Comparison of ENCODE assay signal across 10 cellular contexts in the genomic region with DNA sequence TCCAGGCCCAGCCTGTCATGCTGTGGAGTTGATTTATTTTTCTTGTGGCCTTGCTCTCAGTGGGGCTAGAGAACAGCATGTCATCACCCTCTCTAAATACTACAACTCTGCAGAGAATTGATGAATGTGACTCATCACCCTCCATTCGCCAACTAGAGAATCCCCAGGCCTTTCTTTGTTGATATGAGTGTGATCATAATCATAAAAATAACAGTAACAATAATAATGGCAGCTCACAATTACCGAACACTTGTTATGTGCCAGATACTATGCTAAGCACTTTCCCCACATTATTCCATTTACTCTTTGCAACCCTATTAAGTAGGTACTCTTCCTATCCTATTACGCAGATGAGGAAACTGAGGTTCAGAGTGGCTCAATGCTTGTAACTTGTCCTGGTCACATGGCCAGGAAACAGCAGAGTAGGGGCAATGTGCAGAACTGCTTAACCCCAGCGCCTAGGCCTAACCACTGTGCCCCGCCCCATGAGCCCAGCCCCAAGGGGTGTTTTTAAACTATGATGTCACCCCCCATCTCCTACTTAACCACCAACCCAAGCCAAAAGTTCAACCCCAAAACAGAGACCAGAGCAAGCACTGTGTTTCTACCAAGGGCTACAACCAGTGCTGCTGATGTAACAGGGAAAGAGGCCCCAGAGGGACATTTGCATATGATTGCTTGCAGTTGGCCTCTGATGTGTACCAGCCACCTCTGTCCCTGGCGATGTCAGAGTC.
DNase-seq lines count a peak whose midpoint lies in the region; ATAC-seq and TF ChIP-seq lines count a peak whose summit lies in the region.
"Had no signal": no experiment of that assay in that cellular context is flagged by ENCODE, and none has a peak within 500 bp of the region (broad histone marks: within the 10 kb centered on the region; RNA-seq: fewer than 3 reads in every experiment).

No MANE protein-coding gene starts in this region.

- H3K4me3 ChIP-seq in MM.1S (ENCODE audit: low read length) (no peak overlapping the region), HAP-1 (no peak overlapping the region), Caco-2 (ENCODE audit: low read depth, low read length) (no peak overlapping the region)

- no peaks in the 10 kb centered on the region for H3K79me2 ChIP-seq in MM.1S (ENCODE audit: low read length)

- no peaks in the 10 kb centered on the region for H3K4me1 ChIP-seq in MM.1S (ENCODE audit: low read length)
- H3K4me1 ChIP-seq in HAP-1: peaks cover 4% of the 10 kb centered on the region
- H3K4me1 ChIP-seq in Caco-2: no peaks in the 10 kb centered on the region
- H3K4me1 ChIP-seq: foreskin keratinocyte had no signal

- no peak overlapping the region for H3K4me2 ChIP-seq in MM.1S (ENCODE audit: low read depth, low read length)

- no TSS peak for BruUV-seq in Caco-2 (replicated peaks; lab: Mats Ljungman, UMichigan)

- CTCF ChIA-PET in Caco-2 (lab: Charles Lee): no interaction called here

- no peak overlapping the region for H3K4me3 Mint-ChIP-seq in Caco-2 (ENCODE audit: unreplicated experiment)

- in situ Hi-C loops in HAP-1 (cut with MboI; ENCODE audit: low sequenced_read_pairs): no loop called here

- H3K27ac Mint-ChIP-seq in Caco-2 (ENCODE audit: unreplicated experiment): no peak overlapping the region

- no peaks in the 10 kb centered on the region for H3K9me2 ChIP-seq in MM.1S (replicated peaks; ENCODE audit: insufficient read depth, low read length)

- H3K36me3 ChIP-seq in MM.1S (replicated peaks; ENCODE audit: insufficient read depth, low read length) (no peaks in the 10 kb centered on the region), HAP-1 (replicated peaks) (no peaks in the 10 kb centered on the region), Caco-2 (ENCODE audit: control insufficient read depth, insufficient read depth, low read length) (no peaks in the 10 kb centered on the region)

- ATAC-seq in HG03045 (IDR thresholded peaks at IDR 0.05; ENCODE audit: unreplicated experiment): no peak
- no peak for ATAC-seq in HG03378 (IDR thresholded peaks at IDR 0.05; ENCODE audit: unreplicated experiment)
- ATAC-seq: foreskin keratinocyte had no signal

- no peak overlapping the region for H3K27ac ChIP-seq in MM.1S (ENCODE audit: low read length)
- H3K27ac ChIP-seq: foreskin keratinocyte had no signal

- 0 out of 2 replicates have a peak, but pooled peaks cover 4% of the 10 kb centered on the region for H3K27me3 ChIP-seq in MM.1S (replicated peaks; ENCODE audit: insufficient read depth, low read length)
- H3K27me3 ChIP-seq in HAP-1 (ENCODE audit: low read depth): peaks cover 9% of the 10 kb centered on the region
- no peaks in the 10 kb centered on the region for H3K27me3 ChIP-seq in Caco-2 (replicated peaks; ENCODE audit: control insufficient read depth, insufficient read depth, low read length)

- TF ChIP-seq CTCF in MM.1S (IDR thresholded peaks at IDR 0.05; ENCODE audit: low read length) (no peak), Caco-2 (IDR thresholded peaks at IDR 0.05; ENCODE audit: insufficient read depth in 1 of 2, low read depth in 1 of 2, low read length in 1 of 2, severe bottlenecking in 1 of 2, unreplicated experiment in 1 of 2) (no peak)

- H3K9me3 ChIP-seq in MM.1S (replicated peaks; ENCODE audit: insufficient read depth, low read length) (no peaks in the 10 kb centered on the region), HAP-1 (no peaks in the 10 kb centered on the region), Caco-2 (no peaks in the 10 kb centered on the region)

- no peak overlapping the region for H3K9ac ChIP-seq in MM.1S (ENCODE audit: low read length)

- DNase-seq in GM04503 (ENCODE audit: low read depth) (peak; percentile 28), MM.1S (peak; percentile 9), dermis blood vessel endothelial cell (peak; percentile 10), non-pigmented ciliary epithelial cell (ENCODE audit: low read depth) (peak; percentile 30), HAP-1 (ENCODE audit: low spot score in 2 of 2) (no peak), Caco-2 (no peak)
- DNase-seq: activated CD4-positive, alpha-beta T cell treated with anti-CD3 and anti-CD28 coated beads, Interleukin-2, amount 50 U/mL, for 4 hours; foreskin keratinocyte had no signal

- no peaks in the 10 kb centered on the region for H3K36me3 Mint-ChIP-seq in Caco-2 (ENCODE audit: insufficient read depth, unreplicated experiment)

- H4K20me1 ChIP-seq in MM.1S (ENCODE audit: insufficient read depth, low read length): no peaks in the 10 kb centered on the region

- H3K4me1 Mint-ChIP-seq in Caco-2 (ENCODE audit: low read depth, unreplicated experiment): peaks cover 4% of the 10 kb centered on the region

- H2AFZ ChIP-seq in MM.1S (ENCODE audit: low read length): no peak overlapping the region

- POLR2A ChIA-PET in Caco-2 (lab: Charles Lee): no interaction called here

- intact Hi-C loops in Caco-2 (cut with micrococcal nuclease; ENCODE audit: unreplicated experiment): no loop called here

- no peaks in the 10 kb centered on the region for H3K9me3 Mint-ChIP-seq in Caco-2 (ENCODE audit: unreplicated experiment)

- peaks cover 7% of the 10 kb centered on the region for H3K27me3 Mint-ChIP-seq in Caco-2 (ENCODE audit: insufficient read depth, unreplicated experiment)

- no peaks in the 10 kb centered on the region for H3F3A ChIP-seq in MM.1S (ENCODE audit: insufficient read depth, low read length)

Comparison
In these comparisons a context has a peak if more than half of its experiments do, and no peak if none do; other contexts are left out.
1. DNase-seq: peak in GM04503 (single experiment), MM.1S (single experiment), dermis blood vessel endothelial cell (single experiment) and non-pigmented ciliary epithelial cell (single experiment); none in HAP-1 (0 of 2) and Caco-2 (0 of 2).